In genomic region chr10:96130326-96130758, GRCh38 we compare ENCODE assay signal across 8 cellular contexts. TPM values are rescaled to one million over a fixed set of nuclear protein-coding genes. Genes with fewer than 3 reads are reported as not detected.
DNase-seq lines count a peak whose midpoint lies in the region; ATAC-seq, FAIRE-seq and TF ChIP-seq lines count a peak whose summit lies in the region.

No MANE protein-coding gene starts in this region.

- DNase-seq in AG09309 (ENCODE audit: low read depth) (no peak), NCI-H526 treated with DMSO at 0.1 percent for 48 hours (lab: John Stamatoyannopoulos, UW) (peak; percentile 77), H1 (ENCODE audit: low read depth in 1 of 2, low spot score in 2 of 2) (peak; percentile 50 to 92)
- peak; percentile 81 for DNase-seq in activated CD4-positive, alpha-beta memory T cell treated with anti-CD3 and anti-CD28 coated beads, Interleukin-2, amount 10 ng/mL, durations not matched to agents 7 days and 5 days
- DNase-seq in stimulated activated CD8-positive, alpha-beta memory T cell treated with anti-CD3 and anti-CD28 coated beads, Interleukin-7, amount 100 ng/mL, for 48 hours (ENCODE audit: extremely low read depth in 1 of 2, low read depth in 1 of 2), result peak; percentile 46 to 56

- H2AK5ac ChIP-seq in H1 (ENCODE audit: low read depth, low read length), result no peak overlapping the region

- H2BK20ac ChIP-seq in H1 (ENCODE audit: low read length), result no peak overlapping the region

- H3K9me3 Mint-ChIP-seq in activated CD4-positive, alpha-beta memory T cell treated with anti-CD3 and anti-CD28 coated beads, Interleukin-2, amount 10 ng/mL, durations not matched to agents 7 days and 5 days, result peaks cover 2% of the 10 kb centered on the region

- ATAC-seq in GM18907 (IDR thresholded peaks at IDR 0.05; ENCODE audit: unreplicated experiment) (peak; percentile 69), HG03097 (IDR thresholded peaks at IDR 0.05; ENCODE audit: low FRiP score, unreplicated experiment) (peak; percentile 65)

- peaks cover 30% of the 10 kb centered on the region for H3K4me1 Mint-ChIP-seq in activated CD4-positive, alpha-beta memory T cell treated with anti-CD3 and anti-CD28 coated beads, Interleukin-2, amount 10 ng/mL, durations not matched to agents 7 days and 5 days

- 1% methylated on average over 38 of the region's 38 CpGs; no CpG with 5 or more reads in 1 of the 2 experiments for WGBS in H1 (ENCODE audit: extremely low coverage in 1 of 2, insufficient coverage in 1 of 2, insufficient read length in 1 of 2, insufficient replicate concordance in 2 of 2, low coverage in 1 of 2, low lambda C conversion rate in 2 of 2, missing lambda C conversion rate in 1 of 2), 2 experiments

- H2BK5ac ChIP-seq in H1 (ENCODE audit: low read depth, low read length), result peak overlapping the region; percentile 99

- H4K5ac ChIP-seq in H1 (ENCODE audit: insufficient read length, low read depth, low read length), result peak overlapping the region; percentile 83

- H2AFZ ChIP-seq in H1 (ENCODE audit: low read length), result peak overlapping the region; percentile 93; the same call in 1 of the 2 replicates

- peaks cover 4 to 26% (median 13%) of the 10 kb centered on the region in 4 experiments; a peak in 5 of 8 replicates for H3K36me3 ChIP-seq in H1 (ENCODE audit: control insufficient read depth in 2 of 4, insufficient read depth in 4 of 4, low read length in 3 of 4)

- POLR2A ChIA-PET in activated CD4-positive, alpha-beta memory T cell treated with anti-CD3 and anti-CD28 coated beads, Interleukin-2, amount 10 ng/mL, durations not matched to agents 7 days and 5 days (lab: Charles Lee), result interaction anchor here (0.6 to 2.4 kb wide), 29 partner anchors 8 to 703 kb away, joined by 3 to 229 read pairs (median 4); partner anchors contain the start of genes CC2D2B, CCNJ and TCTN3
- POLR2A ChIA-PET in H1 (lab: Charles Lee; ENCODE audit: partially characterized antibody), result interaction anchor here (0.6 to 2.4 kb wide), 46 partner anchors 9 to 1632 kb away, joined by 3 to 46 read pairs (median 5); partner anchors contain the start of genes BLNK, CCNJ and TCTN3

- peak; percentile 10 to 34; a peak in 3 of 4 replicates for TF ChIP-seq RAD21 in H1 (IDR thresholded peaks at IDR 0.05 in 1 of 2, conservative IDR thresholded peaks at IDR 0.05 in 1 of 2; ENCODE audit: low read depth in 2 of 2, low read length in 2 of 2)

- H3K14ac ChIP-seq in H1 (ENCODE audit: insufficient read length), result no peak overlapping the region

- no peaks in the 10 kb centered on the region for H3K79me1 ChIP-seq in H1 (ENCODE audit: low read depth, low read length)

- peaks cover 44% of the 10 kb centered on the region for H3K36me3 Mint-ChIP-seq in activated CD4-positive, alpha-beta memory T cell treated with anti-CD3 and anti-CD28 coated beads, Interleukin-2, amount 10 ng/mL, durations not matched to agents 7 days and 5 days (ENCODE audit: low read depth)

- H3K4ac ChIP-seq in H1 (replicated peaks; ENCODE audit: insufficient read length, low read depth, low read length), result peak overlapping the region; percentile 6

- peak; percentile 42 to 76; a peak in 2 of 3 replicates for TF ChIP-seq POLR2A in H1 (IDR thresholded peaks at IDR 0.05; ENCODE audit: control extremely low read depth in 1 of 2, low read depth in 2 of 2, low read length in 2 of 2)

- H4K20me1 ChIP-seq in H1 (replicated peaks in 1 of 2; ENCODE audit: control insufficient read depth in 1 of 2, insufficient read depth in 2 of 2, low read length in 2 of 2), result no peaks in the 10 kb centered on the region

- peak overlapping the region; percentile 73 to 89 for H3K4me2 ChIP-seq in H1 (ENCODE audit: insufficient read depth in 1 of 2, low read depth in 2 of 2, low read length in 2 of 2)

- H3K18ac ChIP-seq in H1 (ENCODE audit: extremely low read depth, low read length), result peak overlapping the region; percentile 39; the same call in 1 of the 2 replicates

- peak overlapping the region; percentile 36 for H4K91ac ChIP-seq in H1 (replicated peaks; ENCODE audit: insufficient read length, low read length)

- peak overlapping the region; percentile 100 for H4K8ac ChIP-seq in H1 (ENCODE audit: extremely low read depth, insufficient read depth, low read length)

- CTCF ChIA-PET in activated CD4-positive, alpha-beta memory T cell treated with anti-CD3 and anti-CD28 coated beads, Interleukin-2, amount 10 ng/mL, durations not matched to agents 7 days and 5 days (lab: Charles Lee), result interaction anchor here (0.9 to 2.4 kb wide), 12 partner anchors 8 to 436 kb away, joined by 3 to 31 read pairs (median 4); partner anchors contain the start of gene TCTN3
- CTCF ChIA-PET in H1 (lab: Charles Lee; ENCODE audit: partially characterized antibody), result interaction anchor here (0.8 to 1.7 kb wide), 3 partner anchors 34 to 116 kb away, joined by 3 to 6 read pairs (median 3); no protein-coding TSS in a partner anchor

- no peak overlapping the region; the same call in 1 of the 2 replicates for H2BK12ac ChIP-seq in H1 (ENCODE audit: low read depth, low read length)

- peaks cover 0 to 27% of the 10 kb centered on the region in 2 experiments; a peak in 2 of 4 replicates for H3K79me2 ChIP-seq in H1 (ENCODE audit: control insufficient read depth in 1 of 2, insufficient read depth in 2 of 2, low read length in 2 of 2)

- no peak overlapping the region for H3K23ac ChIP-seq in H1 (ENCODE audit: insufficient read length)

- peak overlapping the region; percentile 99 for H3K27ac ChIP-seq in H1 (ENCODE audit: low read depth, low read length)

- peak overlapping the region; percentile 81 to 98 (median 95) for H3K9ac ChIP-seq in H1 (replicated peaks in 1 of 4; ENCODE audit: extremely low read depth in 1 of 4, low read depth in 3 of 4, low read length in 3 of 4)

- peaks cover 17% of the 10 kb centered on the region for H3K27me3 Mint-ChIP-seq in activated CD4-positive, alpha-beta memory T cell treated with anti-CD3 and anti-CD28 coated beads, Interleukin-2, amount 10 ng/mL, durations not matched to agents 7 days and 5 days

- H2BK120ac ChIP-seq in H1 (replicated peaks; ENCODE audit: low read depth, low read length), result peak overlapping the region; percentile 98

- H3K4me1 ChIP-seq in H1 (replicated peaks in 1 of 4; ENCODE audit: control insufficient read depth in 3 of 4, insufficient read depth in 4 of 4, low read length in 3 of 4), result peaks cover 0 to 4% (median 2%) of the 10 kb centered on the region in 4 experiments; a peak in 2 of 7 replicates
- H3K4me1 ChIP-seq in mononuclear cell (ENCODE audit: insufficient read depth, low read length), result peaks cover 6% of the 10 kb centered on the region

- no peak overlapping the region for H2BK15ac ChIP-seq in H1 (ENCODE audit: low read length)

- H3K9me3 ChIP-seq in H1 (ENCODE audit: insufficient read depth in 2 of 2, low read depth in 1 of 2, low read length in 1 of 2) (no peaks in the 10 kb centered on the region), mononuclear cell (ENCODE audit: low read depth, low read length) (no peaks in the 10 kb centered on the region)

- TF ChIP-seq CTCF in AG09309 (IDR thresholded peaks at IDR 0.05; ENCODE audit: control insufficient read depth, insufficient read depth, low read depth, low read length, missing control alignments), result peak; percentile 13
- TF ChIP-seq CTCF in H1 (IDR thresholded peaks at IDR 0.05; ENCODE audit: control extremely low read depth in 1 of 3, insufficient read depth in 1 of 3, low read depth in 1 of 3, low read length in 3 of 3), result peak in 1 of 3 experiments; percentile 18; a peak in 1 of 4 replicates

- H3K27me3 ChIP-seq in H1 (replicated peaks in 1 of 4; ENCODE audit: control insufficient read depth in 3 of 4, extremely low read depth in 1 of 4, insufficient read depth in 3 of 4, low read length in 3 of 4) (no peaks in the 10 kb centered on the region), mononuclear cell (ENCODE audit: insufficient read depth, low read length) (peaks cover 35% of the 10 kb centered on the region)

- H3K23me2 ChIP-seq in H1 (ENCODE audit: low read depth, low read length), result peaks cover 2% of the 10 kb centered on the region

- peak overlapping the region; percentile 91 for H3K4me3 Mint-ChIP-seq in activated CD4-positive, alpha-beta memory T cell treated with anti-CD3 and anti-CD28 coated beads, Interleukin-2, amount 10 ng/mL, durations not matched to agents 7 days and 5 days

- FAIRE-seq in H1 (lab: Jason Lieb, UNC), result no peak

- peak overlapping the region; percentile 82 for H3K4me3 ChIP-seq in AG09309 (ENCODE audit: control insufficient read depth, low read depth, low read length)
- H3K4me3 ChIP-seq in H1 (ENCODE audit: extremely low read depth in 1 of 4, insufficient read depth in 2 of 4, low read depth in 3 of 4, low read length in 4 of 4), result peak overlapping the region; percentile 74 to 78 (median 76)
- peak overlapping the region; percentile 65 for H3K4me3 ChIP-seq in mononuclear cell (ENCODE audit: low read length)

- no peak for TF ChIP-seq EP300 in H1 (IDR thresholded peaks at IDR 0.05; ENCODE audit: borderline replicate concordance in 1 of 2, low read depth in 2 of 2, low read length in 2 of 2)

- H3K56ac ChIP-seq in H1 (replicated peaks; ENCODE audit: insufficient read length, low read depth, low read length), result peak overlapping the region; percentile 99

- H3K27ac Mint-ChIP-seq in activated CD4-positive, alpha-beta memory T cell treated with anti-CD3 and anti-CD28 coated beads, Interleukin-2, amount 10 ng/mL, durations not matched to agents 7 days and 5 days, result peak overlapping the region; percentile 99

TF ChIP-seq in H1, 55 proteins besides CTCF, POLR2A, EP300 and RAD21 (continues in another document):
- peak; percentile 72 for TF ChIP-seq CREB1 (IDR thresholded peaks at IDR 0.05)
- no peak for TF ChIP-seq CBX5 (IDR thresholded peaks at IDR 0.05; ENCODE audit: low read depth, low read length)
- TF ChIP-seq MAFK (IDR thresholded peaks at IDR 0.05; ENCODE audit: low read depth, low read length), result no peak
- peak; percentile 66 for TF ChIP-seq PHF8 (conservative IDR thresholded peaks at IDR 0.05; ENCODE audit: low read depth, low read length)
- TF ChIP-seq SUZ12 (IDR thresholded peaks at IDR 0.05; ENCODE audit: low read length), result no peak
- peak; percentile 91 for TF ChIP-seq POLR2AphosphoS5 (IDR thresholded peaks at IDR 0.05; ENCODE audit: low read depth, low read length)
- no peak for TF ChIP-seq SAP30 (IDR thresholded peaks at IDR 0.05; ENCODE audit: insufficient read depth, insufficient replicate concordance, low read length)

RNA-seq across cellular contexts. Expression of gene ZNF518A, which starts 0.2 kb away (rescaled TPM):
- 10 to 100 TPM; 16.0 to 16.2 TPM for total RNA-seq in activated CD4-positive, alpha-beta memory T cell treated with anti-CD3 and anti-CD28 coated beads, Interleukin-2, amount 10 ng/mL, durations not matched to agents 7 days and 5 days
- total RNA-seq in H1 (2021; fragmentation: NEBNext Ultra II Directional; extraction: Animal tissue kit (Norgen Biotek cat#: 25700)), result 26.8 and 34.8 TPM in 2 replicates
- 4.0 and 6.6 TPM in 2 replicates for polyA plus RNA-seq in H1 (2011; rRNA removed)
- polyA plus RNA-seq in H1 (2011; cell fraction: cytosol; rRNA removed), result 9.1 TPM
- polyA plus RNA-seq in H1 (2011; cell fraction: nucleus; rRNA removed), result 10.1 TPM
- 6.3 to 14.5 TPM (median 9.1 TPM) in 4 replicates for polyA plus RNA-seq in H1 (2012, experiment 1 of 2)
- 0.52 TPM for polyA plus RNA-seq in H1 (2012, experiment 2 of 2)
- polyA plus RNA-seq in H1 (2013, experiment 1 of 2), result 15.2 TPM
- 15.3 TPM for polyA plus RNA-seq in H1 (2013, experiment 2 of 2)
- polyA minus RNA-seq in H1 (2011; rRNA and poly(A)+ RNA removed), result 25.4 and 42.1 TPM in 2 replicates
- polyA minus RNA-seq in H1 (2011; cell fraction: cytosol; rRNA and poly(A)+ RNA removed), result 17.8 TPM
- 69.1 TPM for polyA minus RNA-seq in H1 (2011; cell fraction: nucleus; rRNA and poly(A)+ RNA removed)
- total RNA-seq in mononuclear cell, result 7.7 TPM
